Comparison of ENCODE assay signal across 22 cellular contexts in genomic region chr12:6066651-6067050, GRCh38. TPM values are rescaled to one million over a fixed set of nuclear protein-coding genes. Genes with fewer than 3 reads are reported as not detected.
"Had no signal": no experiment of that assay in that cellular context is flagged by ENCODE, and none has a peak within 500 bp of the region (broad histone marks: within the 10 kb centered on the region; RNA-seq: fewer than 3 reads in every experiment).

No MANE protein-coding gene starts in this region.

- FAIRE-seq: keratinocyte had no signal

- ATAC-seq: activated CD8-positive, alpha-beta T cell treated with anti-CD3 and anti-CD28 coated beads, Interleukin-2, amount 10 ng/mL, durations not matched to agents 7 days and 5 days; activated naive CD8-positive, alpha-beta T cell treated with anti-CD3 and anti-CD28 coated beads, Interleukin-2, amount 50 U/mL, for 24 hours; left lung; naive thymus-derived CD8-positive, alpha-beta T cell; stimulated activated naive B cell treated with anti-CD40 and anti-IgM and Interleukin-4, amounts not matched to agents 10 μg/mL and 1 μg/mL and 100 μg/mL, for 72 hours had no signal

- H3K9me3 Mint-ChIP-seq: activated CD4-positive, alpha-beta T cell treated with anti-CD3 and anti-CD28 coated beads, Interleukin-2, amount 10 ng/mL, durations not matched to agents 24 days and 14 days; activated naive CD4-positive, alpha-beta T cell treated with anti-CD3 and anti-CD28 coated beads for 36 hours; activated naive CD8-positive, alpha-beta T cell treated with anti-CD3 and anti-CD28 coated beads, Interleukin-2, amount 50 U/mL, for 24 hours; activated T-cell treated with anti-CD3 and anti-CD28 coated beads, Interleukin-2, amount 50 U/mL, for 24 hours; central memory CD8-positive, alpha-beta T cell; naive thymus-derived CD8-positive, alpha-beta T cell; stimulated activated naive B cell treated with anti-CD40 and anti-IgM and Interleukin-4, amounts not matched to agents 10 μg/mL and 1 μg/mL and 100 μg/mL, for 72 hours had no signal

- H3K27ac Mint-ChIP-seq: activated CD4-positive, alpha-beta T cell treated with anti-CD3 and anti-CD28 coated beads, Interleukin-2, amount 10 ng/mL, durations not matched to agents 24 days and 14 days; activated CD8-positive, alpha-beta T cell treated with anti-CD3 and anti-CD28 coated beads, Interleukin-2, amount 10 ng/mL, durations not matched to agents 7 days and 5 days; activated naive CD4-positive, alpha-beta T cell treated with anti-CD3 and anti-CD28 coated beads for 36 hours; activated naive CD8-positive, alpha-beta T cell treated with anti-CD3 and anti-CD28 coated beads, Interleukin-2, amount 50 U/mL, for 24 hours; activated T-cell treated with anti-CD3 and anti-CD28 coated beads, Interleukin-2, amount 50 U/mL, for 24 hours; stimulated activated naive B cell treated with anti-CD40 and anti-IgM and Interleukin-4, amounts not matched to agents 10 μg/mL and 1 μg/mL and 100 μg/mL, for 72 hours had no signal

- H3K36me3 ChIP-seq: brain microvascular endothelial cell, neutrophil, sigmoid colon, thoracic aorta had no signal

- H3K9me3 ChIP-seq: left lung, neutrophil, sigmoid colon, thoracic aorta had no signal

- DNase-seq: activated CD4-positive, alpha-beta T cell treated with anti-CD3 and anti-CD28 coated beads, Interleukin-2, amount 10 ng/mL, durations not matched to agents 24 days and 14 days; activated CD8-positive, alpha-beta T cell treated with anti-CD3 and anti-CD28 coated beads, Interleukin-2, amount 10 ng/mL, durations not matched to agents 7 days and 5 days; activated naive CD4-positive, alpha-beta T cell treated with anti-CD3 and anti-CD28 coated beads for 36 hours; activated naive CD8-positive, alpha-beta T cell treated with anti-CD3 and anti-CD28 coated beads, Interleukin-2, amount 50 U/mL, for 24 hours; activated T-cell treated with anti-CD3 and anti-CD28 coated beads, Interleukin-2, amount 50 U/mL, for 24 hours; brain microvascular endothelial cell; foreskin fibroblast; glutamatergic neuron; left lung; mesendoderm; naive thymus-derived CD8-positive, alpha-beta T cell; sigmoid colon; stimulated activated CD4-positive, alpha-beta T cell treated with anti-CD3 and anti-CD28 coated beads, Interleukin-4, amount 100 ng/mL, for 4 hours; stimulated activated naive B cell treated with anti-CD40 and anti-IgM and Interleukin-4, amounts not matched to agents 10 μg/mL and 1 μg/mL and 100 μg/mL, for 72 hours; T1000 had no signal

- H3K4me3 ChIP-seq: coronary artery, left lung, sigmoid colon, thoracic aorta had no signal

- H3K4me3 Mint-ChIP-seq: activated CD4-positive, alpha-beta T cell treated with anti-CD3 and anti-CD28 coated beads, Interleukin-2, amount 10 ng/mL, durations not matched to agents 24 days and 14 days; activated CD8-positive, alpha-beta T cell treated with anti-CD3 and anti-CD28 coated beads, Interleukin-2, amount 10 ng/mL, durations not matched to agents 7 days and 5 days; activated naive CD4-positive, alpha-beta T cell treated with anti-CD3 and anti-CD28 coated beads for 36 hours; activated naive CD8-positive, alpha-beta T cell treated with anti-CD3 and anti-CD28 coated beads, Interleukin-2, amount 50 U/mL, for 24 hours; activated T-cell treated with anti-CD3 and anti-CD28 coated beads, Interleukin-2, amount 50 U/mL, for 24 hours; central memory CD8-positive, alpha-beta T cell; naive thymus-derived CD8-positive, alpha-beta T cell; stimulated activated naive B cell treated with anti-CD40 and anti-IgM and Interleukin-4, amounts not matched to agents 10 μg/mL and 1 μg/mL and 100 μg/mL, for 72 hours had no signal

- H3K36me3 Mint-ChIP-seq: naive thymus-derived CD8-positive, alpha-beta T cell; stimulated activated naive B cell treated with anti-CD40 and anti-IgM and Interleukin-4, amounts not matched to agents 10 μg/mL and 1 μg/mL and 100 μg/mL, for 72 hours had no signal

- H3K9ac ChIP-seq: parathyroid adenoma had no signal

- H3K27me3 ChIP-seq: brain microvascular endothelial cell, left lung, sigmoid colon had no signal

- H3K27ac ChIP-seq: brain microvascular endothelial cell, neutrophil, parathyroid adenoma, thoracic aorta had no signal

RNA-seq across cellular contexts. Expression of gene VWF, which starts 57.8 kb away (rescaled TPM):
- total RNA-seq: activated CD4-positive, alpha-beta T cell treated with anti-CD3 and anti-CD28 coated beads, Interleukin-2, amount 10 ng/mL, durations not matched to agents 24 days and 14 days; activated CD8-positive, alpha-beta T cell treated with anti-CD3 and anti-CD28 coated beads, Interleukin-2, amount 10 ng/mL, durations not matched to agents 7 days and 5 days; activated naive CD4-positive, alpha-beta T cell treated with anti-CD3 and anti-CD28 coated beads for 36 hours; T-helper 1 cell treated with Interleukin-12 subunit alpha and Interleukin-12 subunit beta and Interleukin-4 antibody, amounts not matched to agents 30 ng/mL and 1 ng/mL, for 36 hours had no signal
- polyA plus RNA-seq: naive thymus-derived CD8-positive, alpha-beta T cell had no signal
